9 cellular contexts compared by ENCODE assay signal in genomic region chr11:62879554-62879953, GRCh38. TPM values are rescaled to one million over a fixed set of nuclear protein-coding genes. Genes with fewer than 3 reads are reported as not detected.
DNase-seq lines count a peak whose midpoint lies in the region; ATAC-seq and TF ChIP-seq lines count a peak whose summit lies in the region.
"Had no signal": no experiment of that assay in that cellular context is flagged by ENCODE, and none has a peak within 500 bp of the region (broad histone marks: within the 10 kb centered on the region; RNA-seq: fewer than 3 reads in every experiment).

No MANE protein-coding gene starts in this region.

- no peak for TF ChIP-seq CTCF in DND-41 (IDR thresholded peaks at IDR 0.05; ENCODE audit: borderline replicate concordance, extremely low read depth, low read length, poor library complexity, severe bottlenecking)
- no peak for TF ChIP-seq CTCF in fibroblast of lung (conservative IDR thresholded peaks at IDR 0.05 in 1 of 2, IDR thresholded peaks at IDR 0.05 in 1 of 2; ENCODE audit: low read depth in 1 of 2, low read length in 2 of 2)
- TF ChIP-seq CTCF in progenitor cell of endocrine pancreas (IDR thresholded peaks at IDR 0.05; ENCODE audit: unreplicated experiment), result no peak

- H3K4me2 ChIP-seq in DND-41 (ENCODE audit: insufficient read depth, low read length) (peak overlapping the region; percentile 85), fibroblast of lung (ENCODE audit: extremely low read depth, insufficient read depth, low read length) (peak overlapping the region; percentile 98)

- H2AFZ ChIP-seq in DND-41 (ENCODE audit: low read depth, low read length) (no peak overlapping the region; the same call in 1 of the 2 replicates), fibroblast of lung (ENCODE audit: low read length) (peak overlapping the region; percentile 37)

- H4K20me1 ChIP-seq in DND-41 (ENCODE audit: insufficient read depth, low read length) (peaks cover 29% of the 10 kb centered on the region), fibroblast of lung (ENCODE audit: control insufficient read depth, extremely low read depth, insufficient read depth, low read length) (peaks cover 2% of the 10 kb centered on the region)

- H3K27ac ChIP-seq in DND-41 (ENCODE audit: low read length) (peak overlapping the region; percentile 95), fibroblast of lung (ENCODE audit: insufficient read depth, low read length) (peak overlapping the region; percentile 100)

- peaks cover 8% of the 10 kb centered on the region for H3K36me3 Mint-ChIP-seq in T-helper 17 cell (ENCODE audit: low read depth)
- H3K36me3 Mint-ChIP-seq in progenitor cell of endocrine pancreas (ENCODE audit: insufficient read depth), result peaks cover 26% of the 10 kb centered on the region

- H3K9ac ChIP-seq in DND-41 (ENCODE audit: low read depth, low read length) (peak overlapping the region; percentile 87), fibroblast of lung (ENCODE audit: insufficient read depth, low read length) (no peak overlapping the region)

- ATAC-seq in DND-41 (ENCODE audit: insufficient read depth, low read depth) (no peak), T-helper 17 cell (no peak)

- H3K4me3 Mint-ChIP-seq in T-helper 17 cell, result peak overlapping the region; percentile 99
- H3K4me3 Mint-ChIP-seq in progenitor cell of endocrine pancreas (ENCODE audit: low read depth), result peak overlapping the region; percentile 97

- H3K27me3 Mint-ChIP-seq in T-helper 17 cell (no peaks in the 10 kb centered on the region), progenitor cell of endocrine pancreas (no peaks in the 10 kb centered on the region)

- H3K4me1 ChIP-seq in DND-41 (ENCODE audit: insufficient read depth, low read length) (peaks cover 44% of the 10 kb centered on the region), fibroblast of lung (ENCODE audit: control insufficient read depth, extremely low read depth, insufficient read depth, low read length) (peaks cover 20% of the 10 kb centered on the region)

- H3K9me3 ChIP-seq in DND-41 (ENCODE audit: insufficient read depth, low read length, severe bottlenecking) (no peaks in the 10 kb centered on the region), T-helper 17 cell (ENCODE audit: control insufficient read depth, low read length, poor library complexity, severe bottlenecking) (no peaks in the 10 kb centered on the region), fibroblast of lung (ENCODE audit: control insufficient read depth, insufficient read depth, low read depth, low read length) (no peaks in the 10 kb centered on the region)

- peak overlapping the region in 1 of 2 experiments; percentile 83; a peak in 2 of 4 replicates for H3K4me3 ChIP-seq in DND-41 (ENCODE audit: low read depth in 1 of 2, low read length in 2 of 2)
- peak overlapping the region; percentile 11 to 100 (median 99) for H3K4me3 ChIP-seq in fibroblast of lung (replicated peaks in 1 of 4; ENCODE audit: control extremely low read depth in 1 of 4, insufficient read depth in 1 of 4, low read depth in 3 of 4, low read length in 4 of 4)

- peaks cover 72% of the 10 kb centered on the region for H3K79me2 ChIP-seq in DND-41 (ENCODE audit: insufficient read depth, low read length)
- H3K79me2 ChIP-seq in fibroblast of lung (ENCODE audit: control insufficient read depth, insufficient read depth, low read length), result peaks cover 36% of the 10 kb centered on the region

- H3K36me3 ChIP-seq in DND-41 (ENCODE audit: insufficient read depth, low read length), result peaks cover 66% of the 10 kb centered on the region
- H3K36me3 ChIP-seq in fibroblast of lung (ENCODE audit: control insufficient read depth, insufficient read depth, low read length), result peaks cover 17% of the 10 kb centered on the region

- no peak for DNase-seq in DND-41
- no peak for DNase-seq in T-helper 17 cell
- peak in 1 of 2 donors; percentile 39 for DNase-seq in fibroblast of lung (ENCODE audit: low read depth in 2 of 2)
- no peak for DNase-seq in progenitor cell of endocrine pancreas (ENCODE audit: low spot score, unreplicated experiment)
- DNase-seq in D341Med (ENCODE audit: low spot score), result no peak
- DNase-seq in NCI-H526 (lab: John Stamatoyannopoulos, UW), result no peak
- no peak for DNase-seq in activated CD4-positive, alpha-beta T cell treated with anti-CD3 and anti-CD28 coated beads, Interleukin-2, amount 50 U/mL, for 4 hours
- no peak for DNase-seq in AG08395 (ENCODE audit: low spot score)

- H3K4me1 Mint-ChIP-seq in T-helper 17 cell, result peaks cover 42% of the 10 kb centered on the region
- H3K4me1 Mint-ChIP-seq in progenitor cell of endocrine pancreas (ENCODE audit: low read depth), result peaks cover 55% of the 10 kb centered on the region

- H3K27ac Mint-ChIP-seq in T-helper 17 cell, result peak overlapping the region; percentile 98
- H3K27ac Mint-ChIP-seq in progenitor cell of endocrine pancreas, result no peak overlapping the region

- H3K27me3 ChIP-seq in DND-41 (ENCODE audit: insufficient read depth, low read length, poor library complexity) (no peaks in the 10 kb centered on the region), fibroblast of lung (ENCODE audit: control insufficient read depth, insufficient read depth, low read length) (no peaks in the 10 kb centered on the region)

- no peaks in the 10 kb centered on the region for H3K9me3 Mint-ChIP-seq in progenitor cell of endocrine pancreas (ENCODE audit: low read depth)

RNA-seq across cellular contexts. Expression of gene SLC3A2, which starts 1.1 kb away (rescaled TPM):
- 100 to 1,000 TPM; 233 to 240 TPM for total RNA-seq in T-helper 17 cell
- 344 and 441 TPM in 2 replicates for total RNA-seq in fibroblast of lung
- polyA plus RNA-seq in fibroblast of lung, result 91.2 and 132 TPM in 2 replicates
- 76.2 and 115 TPM in 2 replicates for polyA plus RNA-seq in fibroblast of lung (2012)
- 118 and 198 TPM in 2 replicates for polyA minus RNA-seq in fibroblast of lung (ENCODE audit: low replicate concordance)
- 140 and 180 TPM in 2 replicates for total RNA-seq in progenitor cell of endocrine pancreas

RNA-seq across cellular contexts. Expression of gene WDR74, which starts 40.2 kb away (rescaled TPM):
- total RNA-seq in T-helper 17 cell (100 to 1,000 TPM; 146 to 163 TPM), fibroblast of lung (85.3 and 86.9 TPM in 2 replicates), progenitor cell of endocrine pancreas (55.8 and 60.3 TPM in 2 replicates)
- 14.8 and 24.0 TPM in 2 replicates for polyA plus RNA-seq in fibroblast of lung
- polyA plus RNA-seq in fibroblast of lung (2012), result 22.8 and 36.2 TPM in 2 replicates
- polyA minus RNA-seq in fibroblast of lung (ENCODE audit: low replicate concordance), result 31.6 and 48.3 TPM in 2 replicates

RNA-seq across cellular contexts. Expression of gene CHRM1, which starts 41.6 kb away (rescaled TPM):
- total RNA-seq in T-helper 17 cell (not detected), fibroblast of lung (not detected in 2 replicates), progenitor cell of endocrine pancreas (0.62 and 0.67 TPM in 2 replicates)
- not detected in 2 replicates for polyA plus RNA-seq in fibroblast of lung
- polyA plus RNA-seq in fibroblast of lung (2012), result not detected in 2 replicates
- polyA minus RNA-seq in fibroblast of lung (ENCODE audit: low replicate concordance), result not detected in 2 replicates
- total RNA-seq: renal cortical epithelial cell had no signal

RNA-seq across cellular contexts. Expression of gene TEX54, which starts 46.9 kb away (rescaled TPM):
- total RNA-seq in T-helper 17 cell, result not detected
- not detected in 2 replicates for total RNA-seq in fibroblast of lung
- polyA plus RNA-seq in fibroblast of lung, result not detected in 2 replicates
- polyA plus RNA-seq in fibroblast of lung (2012), result 0.35 TPM in 1 of 2 replicates, not detected in the other
- not detected in 2 replicates for polyA minus RNA-seq in fibroblast of lung (ENCODE audit: low replicate concordance)
- not detected in 2 replicates for total RNA-seq in progenitor cell of endocrine pancreas
- total RNA-seq: renal cortical epithelial cell had no signal

RNA-seq across cellular contexts. Expression of gene STX5, which starts 47.7 kb away (rescaled TPM):
- total RNA-seq in T-helper 17 cell (100 to 1,000 TPM; 103 to 119 TPM), fibroblast of lung (40.3 and 44.9 TPM in 2 replicates), progenitor cell of endocrine pancreas (39.3 and 45.3 TPM in 2 replicates)
- polyA plus RNA-seq in fibroblast of lung, result 48.7 and 48.9 TPM in 2 replicates
- 43.4 and 45.8 TPM in 2 replicates for polyA plus RNA-seq in fibroblast of lung (2012)
- 39.7 and 53.2 TPM in 2 replicates for polyA minus RNA-seq in fibroblast of lung (ENCODE audit: low replicate concordance)
